In genomic region chr5:77776606-77777206, GRCh38 we compare ENCODE assay signal across 8 cellular contexts. TPM values are rescaled to one million over a fixed set of nuclear protein-coding genes. Genes with fewer than 3 reads are reported as not detected.
DNase-seq lines count a peak whose midpoint lies in the region; ATAC-seq and TF ChIP-seq lines count a peak whose summit lies in the region.

No MANE protein-coding gene starts in this region.

- no peaks in the 10 kb centered on the region for H3K36me3 ChIP-seq in mucosa of rectum (ENCODE audit: control insufficient read depth in 2 of 2, insufficient read depth in 2 of 2, low read length in 2 of 2)

- peak overlapping the region; percentile 80 for H3K4me3 ChIP-seq in AG04450 (ENCODE audit: low read depth, low read length)
- H3K4me3 ChIP-seq in astrocyte of the spinal cord (ENCODE audit: low read depth, low read length): peak overlapping the region; percentile 63
- H3K4me3 ChIP-seq in mucosa of rectum (ENCODE audit: low read length in 2 of 2): peak overlapping the region; percentile 86 to 92

- H3K27me3 ChIP-seq in AG04450 (ENCODE audit: control insufficient read depth, insufficient read depth, low read length): no peaks in the 10 kb centered on the region
- H3K27me3 ChIP-seq in mucosa of rectum (ENCODE audit: control insufficient read depth in 2 of 2, insufficient read depth in 2 of 2, low read length in 2 of 2): no peaks in the 10 kb centered on the region

- H3K9ac ChIP-seq in mucosa of rectum (ENCODE audit: low read depth in 1 of 2, low read length in 2 of 2): peak overlapping the region; percentile 76 to 90

- POLR2A ChIA-PET in AG04450 (lab: Yijun Ruan, JAX): no interaction called here

- in situ Hi-C loops in astrocyte of the spinal cord (cut with HindIII; ENCODE audit: low sequenced_read_pairs): no loop called here

- CTCF ChIA-PET in AG04450 (lab: Charles Lee): no interaction called here

- ATAC-seq in HG02571 (IDR thresholded peaks at IDR 0.05; ENCODE audit: unreplicated experiment): peak; percentile 1
- ATAC-seq in HG02759 (IDR thresholded peaks at IDR 0.05; ENCODE audit: unreplicated experiment): no peak

- H3K4me1 ChIP-seq in mucosa of rectum (ENCODE audit: control insufficient read depth in 2 of 2, insufficient read depth in 2 of 2, low read length in 2 of 2): peaks cover 8 to 14% of the 10 kb centered on the region in 2 donors

- no peaks in the 10 kb centered on the region for H3K9me3 ChIP-seq in AG04450 (ENCODE audit: control insufficient read depth, insufficient read depth, low read length)
- H3K9me3 ChIP-seq in mucosa of rectum (ENCODE audit: control insufficient read depth in 2 of 2, low read length in 2 of 2): no peaks in the 10 kb centered on the region

- DNase-seq in AG04450 (ENCODE audit: low read depth, low spot score): peak; percentile 8
- DNase-seq in astrocyte of the spinal cord (ENCODE audit: low read depth, low spot score): no peak
- DNase-seq in medulla oblongata (ENCODE audit: extremely low spot score): no peak
- DNase-seq in HT-29 (ENCODE audit: low spot score): no peak
- no peak for DNase-seq in activated gamma-delta T cell treated with Interleukin-2 at 50 U/mL for 16 hours

- H3K27ac ChIP-seq in AG04450 (ENCODE audit: low read depth, low read length) (peak overlapping the region; percentile 69), mucosa of rectum (ENCODE audit: low read depth in 2 of 2, low read length in 2 of 2) (peak overlapping the region; percentile 94 to 95)

- no peak for TF ChIP-seq CTCF in AG04450 (IDR thresholded peaks at IDR 0.05; ENCODE audit: low read depth, low read length)
- no peak for TF ChIP-seq CTCF in astrocyte of the spinal cord (IDR thresholded peaks at IDR 0.05; ENCODE audit: low read depth, low read length)

RNA-seq across cellular contexts. Expression of gene TBCA, which starts 0.6 kb away (rescaled TPM):
- polyA plus RNA-seq in AG04450 (2011; rRNA removed): 135 and 192 TPM in 2 replicates
- polyA minus RNA-seq in AG04450 (2011; rRNA and poly(A)+ RNA removed): 22.7 and 27.7 TPM in 2 replicates
- total RNA-seq in HT-29 (2014; rRNA removed; shearing (Covaris generic)): 54.9 and 73.8 TPM in 2 replicates
